ENCODE assay signal across 24 cellular contexts in the genomic region with DNA sequence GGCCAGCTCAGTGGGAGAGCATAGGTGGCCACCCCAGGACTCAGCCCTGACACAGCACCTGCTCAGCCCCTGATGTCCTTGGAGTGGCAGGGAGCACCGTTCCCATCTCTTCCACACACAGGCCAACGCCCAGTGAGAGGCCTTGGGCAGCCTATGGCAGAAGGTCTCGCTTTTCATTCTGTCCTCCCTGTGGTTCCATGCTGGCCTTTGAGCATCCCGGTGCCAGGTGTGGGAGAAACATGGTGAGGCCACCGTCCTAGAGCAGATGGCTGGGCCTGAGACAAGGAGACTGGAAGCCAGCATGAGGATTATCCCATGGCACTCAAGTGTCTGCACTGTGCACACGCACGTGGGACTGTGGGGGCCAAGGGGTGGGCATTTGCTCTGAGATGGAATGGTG. TPM values are rescaled to one million over a fixed set of nuclear protein-coding genes. Genes with fewer than 3 reads are reported as not detected.
DNase-seq lines count a peak whose midpoint lies in the region; FAIRE-seq and TF ChIP-seq lines count a peak whose summit lies in the region.
"Had no signal": no experiment of that assay in that cellular context is flagged by ENCODE, and none has a peak within 500 bp of the region (broad histone marks: within the 10 kb centered on the region; RNA-seq: fewer than 3 reads in every experiment).

No MANE protein-coding gene starts in this region.

- H3K4me2 ChIP-seq in BLaER1 treated with 17β-estradiol and CSF1 and Interleukin-3, amounts not matched to agents 10 nM and 100 nM: peak overlapping the region in 9 of 11 experiments; percentile 37 to 95 (median 70); a peak in 17 of 22 replicates

- H3K9me3 ChIP-seq in BLaER1 treated with 17β-estradiol and CSF1 and Interleukin-3, amounts not matched to agents 10 nM and 100 nM (replicated peaks in 1 of 11): no peaks in the 10 kb centered on the region
- no peaks in the 10 kb centered on the region for H3K9me3 ChIP-seq in right atrium auricular region
- H3K9me3 ChIP-seq: mucosa of descending colon had no signal

- no peak for TF ChIP-seq CTCF in right atrium auricular region (IDR thresholded peaks at IDR 0.05)
- no peak for TF ChIP-seq CTCF in D721Med (IDR thresholded peaks at IDR 0.05; ENCODE audit: insufficient read depth, missing control alignments)

- no peak overlapping the region for H3K4me3 ChIP-seq in BLaER1 treated with 17β-estradiol and CSF1 and Interleukin-3, amounts not matched to agents 10 nM and 100 nM
- no peak overlapping the region for H3K4me3 ChIP-seq in right atrium auricular region
- H3K4me3 ChIP-seq: lung, mucosa of descending colon had no signal

- no peak overlapping the region for H3K27ac ChIP-seq in BLaER1 treated with 17β-estradiol and CSF1 and Interleukin-3, amounts not matched to agents 10 nM and 100 nM
- peak overlapping the region; percentile 91 for H3K27ac ChIP-seq in angular gyrus (ENCODE audit: low read depth, low read length)
- peak overlapping the region; percentile 91 to 92 for H3K27ac ChIP-seq in right atrium auricular region
- peak overlapping the region; percentile 96 for H3K27ac ChIP-seq in substantia nigra (ENCODE audit: low read depth, low read length, poor library complexity, severe bottlenecking)
- H3K27ac ChIP-seq: parathyroid adenoma had no signal

- no peak for FAIRE-seq in D721Med (lab: Jason Lieb, UNC)
- FAIRE-seq: GM19239 had no signal

- DNase-seq in right atrium auricular region (ENCODE audit: low spot score) (no peak), substantia nigra (lab: John Stamatoyannopoulos, UW) (peak in 1 of 49 donors; percentile 25), D721Med (ENCODE audit: insufficient read length, low spot score) (no peak), DMS79 treated with DMSO at 0.1 percent for 48 hours (lab: John Stamatoyannopoulos, UW) (no peak), GM19238 (ENCODE audit: insufficient read length, low spot score) (no peak)
- DNase-seq: activated CD4-positive, alpha-beta T cell treated with anti-CD3 and anti-CD28 coated beads, Interleukin-2, amount 50 U/mL, for 48 hours; activated CD8-positive, alpha-beta memory T cell treated with anti-CD3 and anti-CD28 coated beads, Interleukin-2, amount 50 U/mL, for 4 hours; EL; erythroblast; foreskin melanocyte; HCEC 1CT; hippocampal formation; Kasumi-1; MV-4-11; NCI-H1694 treated with DMSO at 0.1 percent for 48 hours; NCI-H2227 treated with DMSO at 0.1 percent for 48 hours; stimulated activated naive CD4-positive, alpha-beta T cell treated with Interleukin-2 at 50 U/mL for 16 hours; T-helper 9 cell had no signal

- no peaks in the 10 kb centered on the region for H3K27me3 ChIP-seq in BLaER1 treated with 17β-estradiol and CSF1 and Interleukin-3, amounts not matched to agents 10 nM and 100 nM
- H3K27me3 ChIP-seq in right atrium auricular region: no peaks in the 10 kb centered on the region

- H3K9ac ChIP-seq in BLaER1 treated with 17β-estradiol and CSF1 and Interleukin-3, amounts not matched to agents 10 nM and 100 nM: 0 out of 22 replicates have a peak overlapping the region, but pooled peaks of 1 of the 11 experiments have one; percentile 9
- H3K9ac ChIP-seq: parathyroid adenoma had no signal

- peaks cover 6 to 92% (median 70%) of the 10 kb centered on the region in 10 experiments; a peak in 19 of 20 replicates for H3K4me1 ChIP-seq in BLaER1 treated with 17β-estradiol and CSF1 and Interleukin-3, amounts not matched to agents 10 nM and 100 nM
- H3K4me1 ChIP-seq in right atrium auricular region: peaks cover 4 to 75% of the 10 kb centered on the region in 2 donors
- H3K4me1 ChIP-seq: parathyroid adenoma had no signal

- H3K36me3 ChIP-seq in BLaER1 treated with 17β-estradiol and CSF1 and Interleukin-3, amounts not matched to agents 10 nM and 100 nM: no peaks in the 10 kb centered on the region
- no peaks in the 10 kb centered on the region for H3K36me3 ChIP-seq in right atrium auricular region

- H4K20me1 ChIP-seq in BLaER1 treated with 17β-estradiol and CSF1 and Interleukin-3, amounts not matched to agents 10 nM and 100 nM: no peaks in the 10 kb centered on the region

RNA-seq across cellular contexts. Expression of a gene that starts 25.1 kb away (rescaled TPM):
- 100 to 1,000 TPM; 105 to 163 TPM for total RNA-seq in right atrium auricular region

Comparison
In these comparisons a context has a peak if more than half of its experiments do, and no peak if none do; other contexts are left out.
1. H3K27ac ChIP-seq: peak in angular gyrus (single experiment), right atrium auricular region (2 of 2) and substantia nigra (single experiment); none in BLaER1 treated with 17β-estradiol and CSF1 and Interleukin-3, amounts not matched to agents 10 nM and 100 nM (0 of 11).